25 cellular contexts compared by ENCODE assay signal in genomic region chr1:61851235-61851634, GRCh38.
DNase-seq lines count a peak whose midpoint lies in the region; ATAC-seq and TF ChIP-seq lines count a peak whose summit lies in the region.
"Had no signal": no experiment of that assay in that cellular context is flagged by ENCODE, and none has a peak within 500 bp of the region (broad histone marks: within the 10 kb centered on the region; RNA-seq: fewer than 3 reads in every experiment).

No MANE protein-coding gene starts in this region.

- H2BK15ac ChIP-seq in H9 (ENCODE audit: low read depth, low read length) (no peak overlapping the region), mesendoderm (replicated peaks; ENCODE audit: low read depth) (no peak overlapping the region)

- no peak for ATAC-seq in left colon
- no peak for ATAC-seq in HG02981 (IDR thresholded peaks at IDR 0.05; ENCODE audit: unreplicated experiment)

- H3K27ac ChIP-seq in H9 (ENCODE audit: insufficient read length, low read depth, low read length) (no peak overlapping the region), mesendoderm (ENCODE audit: low read depth, low read length) (no peak overlapping the region)
- H3K27ac ChIP-seq: A549; BLaER1 treated with 17β-estradiol and CSF1 and Interleukin-3, amounts not matched to agents 10 nM and 100 nM had no signal

- H4K20me1 ChIP-seq in H9 (ENCODE audit: control insufficient read depth, insufficient read depth, insufficient read length), result no peaks in the 10 kb centered on the region
- H4K20me1 ChIP-seq: BLaER1 treated with 17β-estradiol and CSF1 and Interleukin-3, amounts not matched to agents 10 nM and 100 nM had no signal

- H3K79me2 ChIP-seq in H9 (ENCODE audit: insufficient read depth, low read length) (no peaks in the 10 kb centered on the region), mesendoderm (ENCODE audit: control insufficient read depth, insufficient read depth, low read length) (no peaks in the 10 kb centered on the region)

- H3K18ac ChIP-seq in H9 (ENCODE audit: insufficient read length, low read depth, low read length), result no peak overlapping the region
- H3K18ac ChIP-seq in mesendoderm (ENCODE audit: low read length), result no peak overlapping the region

- no peaks in the 10 kb centered on the region for H3K23me2 ChIP-seq in H9 (ENCODE audit: insufficient read length, low read depth, low read length, poor library complexity, severe bottlenecking)

- H3K4me3 ChIP-seq in mesendoderm (ENCODE audit: low read length), result no peak overlapping the region
- H3K4me3 ChIP-seq: A549; BLaER1 treated with 17β-estradiol and CSF1 and Interleukin-3, amounts not matched to agents 10 nM and 100 nM; GM12878 had no signal

- no peaks in the 10 kb centered on the region for H3K9me3 ChIP-seq in H9 (ENCODE audit: control insufficient read depth, low read depth, low read length)
- H3K9me3 ChIP-seq: A549; BLaER1 treated with 17β-estradiol and CSF1 and Interleukin-3, amounts not matched to agents 10 nM and 100 nM; Caco-2; SK-N-SH had no signal

- H3K79me1 ChIP-seq in H9 (ENCODE audit: insufficient read depth, low read depth, low read length, poor library complexity, severe bottlenecking) (no peaks in the 10 kb centered on the region), mesendoderm (ENCODE audit: low read length) (no peaks in the 10 kb centered on the region)

- H3K9ac ChIP-seq in H9 (ENCODE audit: extremely low read depth, insufficient read length, low read length) (no peak overlapping the region), mesendoderm (ENCODE audit: low read length) (no peak overlapping the region)
- H3K9ac ChIP-seq: BLaER1 treated with 17β-estradiol and CSF1 and Interleukin-3, amounts not matched to agents 10 nM and 100 nM; SK-N-SH had no signal

- no peak overlapping the region for H2BK120ac ChIP-seq in H9 (ENCODE audit: low read depth, low read length, poor library complexity, severe bottlenecking)
- no peak overlapping the region for H2BK120ac ChIP-seq in mesendoderm (ENCODE audit: low read depth, low read length)

- H2AFZ ChIP-seq in H9 (ENCODE audit: low read length), result no peak overlapping the region

- H2AK5ac ChIP-seq in H9 (ENCODE audit: insufficient read length, low read length) (no peak overlapping the region), mesendoderm (ENCODE audit: low read length) (no peak overlapping the region)

- no peak overlapping the region for H3K4ac ChIP-seq in H9 (ENCODE audit: low read depth, low read length)
- no peak overlapping the region for H3K4ac ChIP-seq in mesendoderm (ENCODE audit: low read depth, low read length)

- H4K5ac ChIP-seq in H9 (ENCODE audit: insufficient read length, low read depth, low read length) (no peak overlapping the region), mesendoderm (ENCODE audit: low read length) (no peak overlapping the region)

- H3K27me3 Mint-ChIP-seq in H9 (ENCODE audit: low read depth), result no peaks in the 10 kb centered on the region
- H3K27me3 Mint-ChIP-seq in progenitor cell of endocrine pancreas, result no peaks in the 10 kb centered on the region
- H3K27me3 Mint-ChIP-seq in nephron progenitor cell (ENCODE audit: low read depth, poor library complexity), result no peaks in the 10 kb centered on the region
- H3K27me3 Mint-ChIP-seq: CD4-positive, alpha-beta memory T cell had no signal

- H3K4me1 ChIP-seq in H9 (ENCODE audit: insufficient read depth, low read length), result no peaks in the 10 kb centered on the region
- H3K4me1 ChIP-seq in mesendoderm (ENCODE audit: control insufficient read depth, low read depth, low read length), result peaks cover 3% of the 10 kb centered on the region
- H3K4me1 ChIP-seq: A549, Caco-2 had no signal

- H4K8ac ChIP-seq in H9 (replicated peaks; ENCODE audit: insufficient read length, low read depth, low read length) (no peak overlapping the region), mesendoderm (ENCODE audit: low read depth, low read length) (no peak overlapping the region)

- H3K27me3 ChIP-seq in H9 (ENCODE audit: insufficient read depth, low read length) (no peaks in the 10 kb centered on the region), mesendoderm (ENCODE audit: insufficient read depth, low read length, poor library complexity) (no peaks in the 10 kb centered on the region)
- H3K27me3 ChIP-seq: BLaER1 treated with 17β-estradiol and CSF1 and Interleukin-3, amounts not matched to agents 10 nM and 100 nM had no signal

- H3K4me3 Mint-ChIP-seq in H9 (no peak overlapping the region), progenitor cell of endocrine pancreas (ENCODE audit: low read depth) (no peak overlapping the region), nephron progenitor cell (no peak overlapping the region)
- H3K4me3 Mint-ChIP-seq: CD4-positive, alpha-beta memory T cell had no signal

- DNase-seq in H9 (no peak), amniotic epithelial cell (ENCODE audit: low read depth) (peak; percentile 20), mesendoderm (peak; percentile 62), progenitor cell of endocrine pancreas (ENCODE audit: low spot score, unreplicated experiment) (no peak), left colon (no peak), HUDEP-2 (lab: John Stamatoyannopoulos, UW; ENCODE audit: unreplicated experiment in 76 of 76) (no peak), nephron progenitor cell (no peak)
- DNase-seq: AML-193, Caco-2, DMS 273 treated with DMSO at 0.1 percent for 48 hours, DMS79, EL, GDM1, Karpas-422, NCI-H1092 treated with DMSO at 0.1 percent for 48 hours, NCI-H1436 treated with DMSO at 0.1 percent for 48 hours, NCI-H187 treated with DMSO at 0.1 percent for 48 hours, NCI-H524 treated with DMSO at 0.1 percent for 48 hours, NCI-H774, SK-N-SH had no signal

- no CpG with 5 or more reads among the region's 6 CpGs for WGBS in H9 (ENCODE audit: extremely low coverage, insufficient read length, low lambda C conversion rate)
- no CpG with 5 or more reads among the region's 6 CpGs for WGBS in mesendoderm (ENCODE audit: extremely low coverage, insufficient coverage, low lambda C conversion rate)

- no peak for TF ChIP-seq CTCF in H9 (conservative IDR thresholded peaks at IDR 0.05)
- no peak for TF ChIP-seq CTCF in progenitor cell of endocrine pancreas (IDR thresholded peaks at IDR 0.05; ENCODE audit: unreplicated experiment)
- TF ChIP-seq CTCF in nephron progenitor cell (IDR thresholded peaks at IDR 0.05), result no peak

- H3K36me3 ChIP-seq in mesendoderm (ENCODE audit: control insufficient read depth, insufficient read depth, low read length), result no peaks in the 10 kb centered on the region
- H3K36me3 ChIP-seq: BLaER1 treated with 17β-estradiol and CSF1 and Interleukin-3, amounts not matched to agents 10 nM and 100 nM had no signal

- H3K4me1 Mint-ChIP-seq in H9, result peaks cover 17 to 20% of the 10 kb centered on the region in 2 experiments
- H3K4me1 Mint-ChIP-seq in progenitor cell of endocrine pancreas (ENCODE audit: low read depth), result no peaks in the 10 kb centered on the region
- H3K4me1 Mint-ChIP-seq in nephron progenitor cell, result peaks cover 16% of the 10 kb centered on the region

- H4K91ac ChIP-seq in H9 (ENCODE audit: insufficient read length, low read depth, low read length), result no peak overlapping the region

- H3K23ac ChIP-seq in H9 (ENCODE audit: insufficient read length, low read depth, low read length) (no peak overlapping the region), mesendoderm (ENCODE audit: low read length) (no peak overlapping the region)

- intact Hi-C loops in left colon (cut with DNase I, micrococcal nuclease), result loop anchor here in 1 of 2 donors (5.0 to 10.0 kb wide), 2 partner anchors 879 to 1876 kb away; no protein-coding TSS in a partner anchor

- no peaks in the 10 kb centered on the region for H3K9me3 Mint-ChIP-seq in H9
- H3K9me3 Mint-ChIP-seq in progenitor cell of endocrine pancreas (ENCODE audit: low read depth), result no peaks in the 10 kb centered on the region
- H3K9me3 Mint-ChIP-seq in nephron progenitor cell, result no peaks in the 10 kb centered on the region
- H3K9me3 Mint-ChIP-seq: CD4-positive, alpha-beta memory T cell had no signal

- H2BK20ac ChIP-seq in H9 (ENCODE audit: low read depth, low read length, poor library complexity, severe bottlenecking), result no peak overlapping the region

- H2BK5ac ChIP-seq in H9 (ENCODE audit: insufficient read length, low read length), result no peak overlapping the region
- H2BK5ac ChIP-seq in mesendoderm (ENCODE audit: low read length), result no peak overlapping the region

- H3T11ph ChIP-seq in H9 (ENCODE audit: low read length), result no peak overlapping the region

- H3K36me3 Mint-ChIP-seq in H9 (ENCODE audit: insufficient read depth in 1 of 3, low read depth in 3 of 3) (peaks cover 4 to 9% (median 6%) of the 10 kb centered on the region in 3 experiments; a peak in 4 of 7 replicates), progenitor cell of endocrine pancreas (ENCODE audit: insufficient read depth) (peaks cover 5% of the 10 kb centered on the region), nephron progenitor cell (ENCODE audit: low read depth) (no peaks in the 10 kb centered on the region)

- no peak overlapping the region for H3K4me2 ChIP-seq in H9 (ENCODE audit: insufficient read depth, insufficient read length, low read length)
- H3K4me2 ChIP-seq in mesendoderm (ENCODE audit: low read length), result no peak overlapping the region
- H3K4me2 ChIP-seq: A549; BLaER1 treated with 17β-estradiol and CSF1 and Interleukin-3, amounts not matched to agents 10 nM and 100 nM; SK-N-SH had no signal

- H3K56ac ChIP-seq in H9 (ENCODE audit: insufficient read length, low read depth, low read length) (no peak overlapping the region), mesendoderm (ENCODE audit: low read length) (no peak overlapping the region)

- H3K27ac Mint-ChIP-seq in H9, result peak overlapping the region in 2 of 3 experiments; percentile 40 to 77; a peak in 4 of 7 replicates
- peak overlapping the region; percentile 47 for H3K27ac Mint-ChIP-seq in progenitor cell of endocrine pancreas
- H3K27ac Mint-ChIP-seq in nephron progenitor cell, result no peak overlapping the region

- no peak overlapping the region for H3K14ac ChIP-seq in H9 (ENCODE audit: insufficient read depth, low read length)

- no peak overlapping the region for H2BK12ac ChIP-seq in H9 (ENCODE audit: insufficient read length, low read depth, low read length)

Comparison
In these comparisons a context has a peak if more than half of its experiments do, and no peak if none do; other contexts are left out.
1. DNase-seq: peak in amniotic epithelial cell (single experiment) and mesendoderm (single experiment); none in H9 (single experiment), progenitor cell of endocrine pancreas (single experiment), left colon (0 of 2), HUDEP-2 (0 of 76) and nephron progenitor cell (single experiment).